Comparison of ENCODE assay signal across 17 cellular contexts in genomic region chr1:9643351-9644256, GRCh38. TPM values are rescaled to one million over a fixed set of nuclear protein-coding genes. Genes with fewer than 3 reads are reported as not detected.
DNase-seq lines count a peak whose midpoint lies in the region; ATAC-seq, FAIRE-seq and TF ChIP-seq lines count a peak whose summit lies in the region.
"Had no signal": no experiment of that assay in that cellular context is flagged by ENCODE, and none has a peak within 500 bp of the region (broad histone marks: within the 10 kb centered on the region; RNA-seq: fewer than 3 reads in every experiment).

No MANE protein-coding gene starts in this region.

- H3K4me3 ChIP-seq in right lobe of liver, result no peak overlapping the region
- H3K4me3 ChIP-seq in small intestine (ENCODE audit: low read depth in 1 of 2, low read length in 2 of 2), result no peak overlapping the region
- H3K4me3 ChIP-seq in BE2C (ENCODE audit: low read depth, low read length), result no peak overlapping the region
- H3K4me3 ChIP-seq: lung, pancreas had no signal

- WGBS in right lobe of liver (ENCODE audit: insufficient coverage, low coverage, low lambda C conversion rate, missing lambda C conversion rate), result 31% methylated on average over 6 of the region's 8 CpGs
- 59 to 71% (median 67%) methylated on average over 8 of the region's 8 CpGs for WGBS in small intestine, 3 donors

- no peaks in the 10 kb centered on the region for H3K9me3 Mint-ChIP-seq in activated CD8-positive, alpha-beta T cell treated with anti-CD3 and anti-CD28 coated beads, Interleukin-2, amount 10 ng/mL, durations not matched to agents 7 days and 5 days (ENCODE audit: insufficient read depth)

- CTCF ChIA-PET in activated CD8-positive, alpha-beta T cell treated with anti-CD3 and anti-CD28 coated beads, Interleukin-2, amount 10 ng/mL, durations not matched to agents 7 days and 5 days (lab: Charles Lee), result interaction anchor here (1.1 to 3.4 kb wide), 6 partner anchors 8 to 44 kb away, joined by 3 to 73 read pairs (median 4); partner anchors contain the start of gene PIK3CD

- DNase-seq in stimulated activated CD4-positive, alpha-beta T cell treated with anti-CD3 and anti-CD28 coated beads, Interleukin-4, amount 100 ng/mL, for 24 hours, result peak; percentile 30
- DNase-seq in stimulated activated CD4-positive, alpha-beta T cell treated with anti-CD3 and anti-CD28 coated beads, Interleukin-1b, Interleukin-23, amount 100 ng/mL, for 48 hours, result no peak
- no peak for DNase-seq in activated CD8-positive, alpha-beta T cell treated with anti-CD3 and anti-CD28 coated beads, Interleukin-2, amount 10 ng/mL, durations not matched to agents 7 days and 5 days
- DNase-seq in right lobe of liver, result no peak
- DNase-seq in small intestine, result no peak
- DNase-seq in SW480 (ENCODE audit: low spot score), result no peak
- no peak for DNase-seq in BE2C
- DNase-seq: activated effector memory CD4-positive, alpha-beta T cell treated with Interleukin-2 at 50 U/mL for 16 hours; cerebellar nuclear complex; hypothalamus; NCI-H226; pancreas; PC-3 had no signal

- no peaks in the 10 kb centered on the region for H3K27me3 Mint-ChIP-seq in activated CD8-positive, alpha-beta T cell treated with anti-CD3 and anti-CD28 coated beads, Interleukin-2, amount 10 ng/mL, durations not matched to agents 7 days and 5 days (ENCODE audit: low read depth)

- H3K4me3 Mint-ChIP-seq in activated CD8-positive, alpha-beta T cell treated with anti-CD3 and anti-CD28 coated beads, Interleukin-2, amount 10 ng/mL, durations not matched to agents 7 days and 5 days, result peak overlapping the region; percentile 26

- no peaks in the 10 kb centered on the region for H3K36me3 ChIP-seq in right lobe of liver
- H3K36me3 ChIP-seq in small intestine (ENCODE audit: control insufficient read depth in 2 of 2, insufficient read depth in 2 of 2, low read length in 2 of 2), result no peaks in the 10 kb centered on the region
- H3K36me3 ChIP-seq in BE2C, result no peaks in the 10 kb centered on the region
- H3K36me3 ChIP-seq: pancreas had no signal

- no peak overlapping the region for H3K27ac ChIP-seq in right lobe of liver
- no peak overlapping the region for H3K27ac ChIP-seq in small intestine (ENCODE audit: low read depth in 1 of 2, low read length in 1 of 2)
- H3K27ac ChIP-seq: pancreas had no signal

- no peaks in the 10 kb centered on the region for H3K9me3 ChIP-seq in right lobe of liver
- H3K9me3 ChIP-seq in small intestine (ENCODE audit: control insufficient read depth, low read depth), result no peaks in the 10 kb centered on the region
- H3K9me3 ChIP-seq in BE2C, result no peaks in the 10 kb centered on the region
- H3K9me3 ChIP-seq: pancreas had no signal

- POLR2A ChIA-PET in activated CD8-positive, alpha-beta T cell treated with anti-CD3 and anti-CD28 coated beads, Interleukin-2, amount 10 ng/mL, durations not matched to agents 7 days and 5 days (lab: Charles Lee), result interaction anchor here (2.0 to 5.6 kb wide), 3 partner anchors 10 to 74 kb away, joined by 8 to 58 read pairs (median 36); partner anchors contain the start of gene PIK3CD

- peak overlapping the region; percentile 86 for H3K27ac Mint-ChIP-seq in activated CD8-positive, alpha-beta T cell treated with anti-CD3 and anti-CD28 coated beads, Interleukin-2, amount 10 ng/mL, durations not matched to agents 7 days and 5 days

- intact Hi-C loops in right lobe of liver (cut with DNase I), result no loop called here

- peaks cover 74% of the 10 kb centered on the region for H3K4me1 Mint-ChIP-seq in activated CD8-positive, alpha-beta T cell treated with anti-CD3 and anti-CD28 coated beads, Interleukin-2, amount 10 ng/mL, durations not matched to agents 7 days and 5 days (ENCODE audit: low read depth)

- no peak for TF ChIP-seq POLR2A in right lobe of liver (IDR thresholded peaks at IDR 0.05)

- H3K27me3 ChIP-seq in right lobe of liver (no peaks in the 10 kb centered on the region), small intestine (ENCODE audit: control insufficient read depth in 2 of 2, insufficient read depth in 2 of 2, low read length in 2 of 2) (no peaks in the 10 kb centered on the region), BE2C (no peaks in the 10 kb centered on the region)
- H3K27me3 ChIP-seq: pancreas had no signal

- TF ChIP-seq CTCF in right lobe of liver (IDR thresholded peaks at IDR 0.05), result no peak
- TF ChIP-seq CTCF in BE2C (IDR thresholded peaks at IDR 0.05; ENCODE audit: low read depth, low read length), result no peak

- no peak for FAIRE-seq in small intestine (lab: Jason Lieb, UNC)
- FAIRE-seq: G401.6, pancreas, TTC549 had no signal

- peak; percentile 10 for ATAC-seq in activated CD8-positive, alpha-beta T cell treated with anti-CD3 and anti-CD28 coated beads, Interleukin-2, amount 10 ng/mL, durations not matched to agents 7 days and 5 days
- peak; percentile 30 to 60 (median 34) for ATAC-seq in right lobe of liver
- ATAC-seq in GM19467 (IDR thresholded peaks at IDR 0.05; ENCODE audit: unreplicated experiment), result no peak
- ATAC-seq: PC-3 had no signal

- peaks cover 59% of the 10 kb centered on the region for H3K36me3 Mint-ChIP-seq in activated CD8-positive, alpha-beta T cell treated with anti-CD3 and anti-CD28 coated beads, Interleukin-2, amount 10 ng/mL, durations not matched to agents 7 days and 5 days (ENCODE audit: low read depth)

- H3K4me1 ChIP-seq in right lobe of liver (no peaks in the 10 kb centered on the region), small intestine (ENCODE audit: control insufficient read depth in 2 of 2, insufficient read depth in 1 of 2, low read depth in 1 of 2, low read length in 1 of 2) (no peaks in the 10 kb centered on the region), BE2C (no peaks in the 10 kb centered on the region)
- H3K4me1 ChIP-seq: pancreas had no signal

RNA-seq across cellular contexts. Expression of gene PIK3CD, which starts 7.9 kb away (rescaled TPM):
- 100 to 1,000 TPM; 283 to 285 TPM for total RNA-seq in activated CD8-positive, alpha-beta T cell treated with anti-CD3 and anti-CD28 coated beads, Interleukin-2, amount 10 ng/mL, durations not matched to agents 7 days and 5 days
- 1 to 10 TPM; 1.4 to 5.8 (median 2.6) TPM for total RNA-seq in right lobe of liver
- 1 to 10 TPM; 1.8 to 3.6 (median 3.5) TPM for polyA plus RNA-seq in small intestine
- not detected for polyA plus RNA-seq in BE2C (2012; ENCODE audit: insufficient read depth, insufficient read length, low read depth)

RNA-seq across cellular contexts. Expression of gene TMEM201, which starts 54.9 kb away (rescaled TPM):
- total RNA-seq in activated CD8-positive, alpha-beta T cell treated with anti-CD3 and anti-CD28 coated beads, Interleukin-2, amount 10 ng/mL, durations not matched to agents 7 days and 5 days, result 10 to 100 TPM; 21.1 to 23.2 TPM
- total RNA-seq in right lobe of liver, result 1 to 10 TPM; 1.6 to 5.8 (median 3.0) TPM
- 1 to 10 TPM in 2 of 3 donors, under 1 TPM in 1; 0.67 to 6.0 (median 1.4) TPM for polyA plus RNA-seq in small intestine
- 86.2 TPM for polyA plus RNA-seq in BE2C (2012; ENCODE audit: insufficient read depth, insufficient read length, low read depth)

Comparison
In these comparisons a context has a peak if more than half of its experiments do, and no peak if none do; other contexts are left out.
1. RNA of gene PIK3CD, which starts 7.9 kb away (total RNA-seq): 283 to 285 TPM in activated CD8-positive, alpha-beta T cell treated with anti-CD3 and anti-CD28 coated beads, Interleukin-2, amount 10 ng/mL, durations not matched to agents 7 days and 5 days; 1.4 to 5.8 TPM in right lobe of liver; every median in the first group is over 10 times any median in the second.